In the genomic region with DNA sequence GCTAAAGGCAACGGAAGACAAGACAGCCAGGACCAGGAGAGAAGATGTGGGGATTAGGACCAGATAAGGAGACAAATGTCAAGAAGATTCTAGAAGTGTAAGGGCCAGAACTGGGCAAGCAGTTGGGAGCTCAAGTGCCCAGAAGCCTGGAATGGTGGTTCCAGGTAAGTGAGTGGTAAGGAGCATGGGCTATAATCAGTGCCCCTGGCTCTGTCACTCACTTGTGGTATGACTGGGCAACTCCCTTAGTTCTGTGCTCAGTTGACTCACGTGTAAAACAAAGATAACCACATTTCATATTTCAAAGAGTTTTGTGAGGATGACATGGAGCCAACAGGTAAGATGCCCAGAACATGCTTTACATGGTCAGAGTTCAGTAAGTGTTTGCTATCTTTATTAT, we compare ENCODE assay signal across 15 cellular contexts. TPM values are rescaled to one million over a fixed set of nuclear protein-coding genes. Genes with fewer than 3 reads are reported as not detected.
A peak's percentile ranks its signal among the peaks of the same experiment; 100 is the strongest.
DNase-seq lines count a peak whose midpoint lies in the region; ATAC-seq and TF ChIP-seq lines count a peak whose summit lies in the region.
"Had no signal": no experiment of that assay in that cellular context is flagged by ENCODE, and none has a peak within 500 bp of the region (broad histone marks: within the 10 kb centered on the region; RNA-seq: fewer than 3 reads in every experiment).

No MANE protein-coding gene starts in this region.

- peak; percentile 51 for DNase-seq in stimulated activated CD4-positive, alpha-beta T cell treated with anti-CD3 and anti-CD28 coated beads, Interleukin-4, amount 100 ng/mL, for 24 hours
- DNase-seq in stimulated activated CD4-positive, alpha-beta T cell treated with anti-CD3 and anti-CD28 coated beads, Interleukin-2, amount 100 ng/mL, for 24 hours, result no peak
- DNase-seq in activated T-helper 2 cell treated with anti-CD3 and anti-CD28 coated beads, Interferon-gamma antibody, Interleukin-2, Interleukin-4, amounts not matched to agents 10 μg/mL and 5 μg/mL and 100 μg/mL, durations not matched to agents 14 hours and 24 hours and 36 hours (ENCODE audit: low spot score), result no peak
- peak; percentile 44 for DNase-seq in endodermal cell
- DNase-seq in stimulated activated naive CD8-positive, alpha-beta T cell treated with anti-CD3 and anti-CD28 coated beads, Interleukin-15, amount 100 ng/mL, for 72 hours, result no peak
- no peak for DNase-seq in aorta
- DNase-seq in type B pancreatic cell (ENCODE audit: extremely low spot score, unreplicated experiment), result no peak
- DNase-seq: cortex of kidney, lower lobe of right lung, NCI-H1105, testis had no signal

- no peaks in the 10 kb centered on the region for H3K27me3 ChIP-seq in endodermal cell (ENCODE audit: control insufficient read depth, insufficient read depth, low read length, poor library complexity, severe bottlenecking)
- H3K27me3 ChIP-seq in aorta (ENCODE audit: control insufficient read depth in 1 of 2, insufficient read depth in 2 of 2, low read length in 1 of 2), result no peaks in the 10 kb centered on the region
- H3K27me3 ChIP-seq: testis had no signal

- 84 to 100% methylated on average over 1 to 2 of the region's 2 CpGs for WGBS in endodermal cell (ENCODE audit: insufficient coverage in 1 of 2, insufficient read length in 1 of 2), 2 experiments
- 71 to 82% methylated on average over 2 of the region's 2 CpGs for WGBS in aorta, 2 donors

- TF ChIP-seq CTCF in endodermal cell (conservative IDR thresholded peaks at IDR 0.05) (no peak), type B pancreatic cell (conservative IDR thresholded peaks at IDR 0.05) (no peak)

- H3K9me3 Mint-ChIP-seq in activated T-helper 2 cell treated with anti-CD3 and anti-CD28 coated beads, Interferon-gamma antibody, Interleukin-2, Interleukin-4, amounts not matched to agents 10 μg/mL and 5 μg/mL and 100 μg/mL, durations not matched to agents 14 hours and 24 hours and 36 hours, result no peaks in the 10 kb centered on the region
- H3K9me3 Mint-ChIP-seq in endodermal cell (peaks cover 7% of the 10 kb centered on the region), type B pancreatic cell (no peaks in the 10 kb centered on the region)
- no peaks in the 10 kb centered on the region for H3K9me3 Mint-ChIP-seq in stimulated activated naive CD8-positive, alpha-beta T cell treated with anti-CD3 and anti-CD28 coated beads, Interleukin-15, amount 100 ng/mL, for 72 hours
- H3K9me3 Mint-ChIP-seq: nephron had no signal

- H3K9me3 ChIP-seq in endodermal cell (ENCODE audit: control insufficient read depth, low read length), result no peaks in the 10 kb centered on the region
- no peaks in the 10 kb centered on the region for H3K9me3 ChIP-seq in aorta (ENCODE audit: control insufficient read depth, low read length)
- H3K9me3 ChIP-seq: lower lobe of right lung, testis had no signal

- no peak overlapping the region for H3K9ac ChIP-seq in endodermal cell (ENCODE audit: extremely low read depth, low read length, poor library complexity, severe bottlenecking)
- H3K9ac ChIP-seq: KMS-11 had no signal

- no peak overlapping the region for H3K4me3 Mint-ChIP-seq in activated T-helper 2 cell treated with anti-CD3 and anti-CD28 coated beads, Interferon-gamma antibody, Interleukin-2, Interleukin-4, amounts not matched to agents 10 μg/mL and 5 μg/mL and 100 μg/mL, durations not matched to agents 14 hours and 24 hours and 36 hours (ENCODE audit: low read depth)
- H3K4me3 Mint-ChIP-seq in endodermal cell, result no peak overlapping the region
- peak overlapping the region; percentile 33 to 38 for H3K4me3 Mint-ChIP-seq in stimulated activated naive CD8-positive, alpha-beta T cell treated with anti-CD3 and anti-CD28 coated beads, Interleukin-15, amount 100 ng/mL, for 72 hours
- no peak overlapping the region for H3K4me3 Mint-ChIP-seq in type B pancreatic cell
- H3K4me3 Mint-ChIP-seq: nephron had no signal

- H3K36me3 ChIP-seq in endodermal cell (ENCODE audit: control insufficient read depth, insufficient read depth, low read length), result peaks cover 14% of the 10 kb centered on the region
- no peaks in the 10 kb centered on the region for H3K36me3 ChIP-seq in aorta (ENCODE audit: control insufficient read depth in 1 of 2, insufficient read depth in 2 of 2, low read length in 1 of 2)

- peaks cover 37% of the 10 kb centered on the region for H3K4me1 Mint-ChIP-seq in activated T-helper 2 cell treated with anti-CD3 and anti-CD28 coated beads, Interferon-gamma antibody, Interleukin-2, Interleukin-4, amounts not matched to agents 10 μg/mL and 5 μg/mL and 100 μg/mL, durations not matched to agents 14 hours and 24 hours and 36 hours (ENCODE audit: low read depth)
- H3K4me1 Mint-ChIP-seq in endodermal cell, result peaks cover 38% of the 10 kb centered on the region
- H3K4me1 Mint-ChIP-seq in stimulated activated naive CD8-positive, alpha-beta T cell treated with anti-CD3 and anti-CD28 coated beads, Interleukin-15, amount 100 ng/mL, for 72 hours, result peaks cover 57% of the 10 kb centered on the region
- peaks cover 32% of the 10 kb centered on the region for H3K4me1 Mint-ChIP-seq in type B pancreatic cell (ENCODE audit: unreplicated experiment)

- no peak overlapping the region for H3K4me3 ChIP-seq in endodermal cell (ENCODE audit: low read length)
- no peak overlapping the region for H3K4me3 ChIP-seq in aorta (ENCODE audit: low read length in 2 of 2)
- H3K4me3 ChIP-seq: lower lobe of right lung, testis had no signal

- intact Hi-C loops in activated T-helper 2 cell treated with anti-CD3 and anti-CD28 coated beads, Interferon-gamma antibody, Interleukin-2, Interleukin-4, amounts not matched to agents 10 μg/mL and 5 μg/mL and 100 μg/mL, durations not matched to agents 14 hours and 24 hours and 36 hours (cut with micrococcal nuclease), result no loop called here
- intact Hi-C loops in aorta (cut with DNase I), result no loop called here

- ATAC-seq in stimulated activated naive CD8-positive, alpha-beta T cell treated with anti-CD3 and anti-CD28 coated beads, Interleukin-15, amount 100 ng/mL, for 72 hours, result peak; percentile 57
- ATAC-seq in aorta (ENCODE audit: low FRiP score), result no peak
- no peak for ATAC-seq in GM18517 (IDR thresholded peaks at IDR 0.05; ENCODE audit: unreplicated experiment)
- ATAC-seq: lower lobe of right lung, SK-N-SH treated with all-trans-retinoic acid at 6 μM for 48 hours had no signal

- peak overlapping the region; percentile 40 for H3K27ac Mint-ChIP-seq in activated T-helper 2 cell treated with anti-CD3 and anti-CD28 coated beads, Interferon-gamma antibody, Interleukin-2, Interleukin-4, amounts not matched to agents 10 μg/mL and 5 μg/mL and 100 μg/mL, durations not matched to agents 14 hours and 24 hours and 36 hours
- H3K27ac Mint-ChIP-seq in endodermal cell (peak overlapping the region; percentile 1), type B pancreatic cell (no peak overlapping the region)
- H3K27ac Mint-ChIP-seq in stimulated activated naive CD8-positive, alpha-beta T cell treated with anti-CD3 and anti-CD28 coated beads, Interleukin-15, amount 100 ng/mL, for 72 hours, result peak overlapping the region in 1 of 2 donors; percentile 79
- H3K27ac Mint-ChIP-seq: nephron had no signal

- peaks cover 22% of the 10 kb centered on the region for H3K36me3 Mint-ChIP-seq in activated T-helper 2 cell treated with anti-CD3 and anti-CD28 coated beads, Interferon-gamma antibody, Interleukin-2, Interleukin-4, amounts not matched to agents 10 μg/mL and 5 μg/mL and 100 μg/mL, durations not matched to agents 14 hours and 24 hours and 36 hours (ENCODE audit: low read depth)
- H3K36me3 Mint-ChIP-seq in endodermal cell (ENCODE audit: low read depth) (peaks cover 18% of the 10 kb centered on the region), type B pancreatic cell (peaks cover 9% of the 10 kb centered on the region)

- H3K4me1 ChIP-seq in endodermal cell (ENCODE audit: control insufficient read depth, insufficient read depth, low read length), result peaks cover 7% of the 10 kb centered on the region
- no peaks in the 10 kb centered on the region for H3K4me1 ChIP-seq in aorta (ENCODE audit: control insufficient read depth in 1 of 2, insufficient read depth in 2 of 2, low read length in 2 of 2)
- H3K4me1 ChIP-seq: lower lobe of right lung had no signal

- no peak overlapping the region for H3K27ac ChIP-seq in endodermal cell (ENCODE audit: low read depth, low read length)
- no peak overlapping the region for H3K27ac ChIP-seq in aorta (ENCODE audit: low read depth in 1 of 2, low read length in 2 of 2)
- H3K27ac ChIP-seq: KMS-11, lower lobe of right lung, testis had no signal

- no peaks in the 10 kb centered on the region for H3K27me3 Mint-ChIP-seq in activated T-helper 2 cell treated with anti-CD3 and anti-CD28 coated beads, Interferon-gamma antibody, Interleukin-2, Interleukin-4, amounts not matched to agents 10 μg/mL and 5 μg/mL and 100 μg/mL, durations not matched to agents 14 hours and 24 hours and 36 hours (ENCODE audit: low read depth)
- no peaks in the 10 kb centered on the region for H3K27me3 Mint-ChIP-seq in endodermal cell (ENCODE audit: insufficient read depth)
- no peaks in the 10 kb centered on the region for H3K27me3 Mint-ChIP-seq in stimulated activated naive CD8-positive, alpha-beta T cell treated with anti-CD3 and anti-CD28 coated beads, Interleukin-15, amount 100 ng/mL, for 72 hours
- H3K27me3 Mint-ChIP-seq in type B pancreatic cell, result no peaks in the 10 kb centered on the region

RNA-seq across cellular contexts. Expression of gene CCDC167, which starts 11.2 kb away (rescaled TPM):
- total RNA-seq in activated T-helper 2 cell treated with anti-CD3 and anti-CD28 coated beads, Interferon-gamma antibody, Interleukin-2, Interleukin-4, amounts not matched to agents 10 μg/mL and 5 μg/mL and 100 μg/mL, durations not matched to agents 14 hours and 24 hours and 36 hours, result 69.8 and 76.9 TPM in 2 replicates
- total RNA-seq in endodermal cell (10 to 100 TPM; 60.4 to 66.1 TPM), aorta (10 to 100 TPM; 11.5 to 13.9 TPM), type B pancreatic cell (ENCODE audit: low replicate concordance) (28.1 and 38.3 TPM in 2 replicates)
- polyA plus RNA-seq in endodermal cell (2013, experiment 1 of 2), result 65.2 TPM
- 71.0 TPM for polyA plus RNA-seq in endodermal cell (2013, experiment 2 of 2)
- polyA plus RNA-seq in aorta, result 10 to 100 TPM; 15.8 to 34.1 TPM

RNA-seq across cellular contexts. Expression of gene CMTR1, which starts 55.4 kb away (rescaled TPM):
- total RNA-seq in activated T-helper 2 cell treated with anti-CD3 and anti-CD28 coated beads, Interferon-gamma antibody, Interleukin-2, Interleukin-4, amounts not matched to agents 10 μg/mL and 5 μg/mL and 100 μg/mL, durations not matched to agents 14 hours and 24 hours and 36 hours, result 51.8 and 55.6 TPM in 2 replicates
- total RNA-seq in endodermal cell (10 to 100 TPM; 62.0 to 91.6 TPM), aorta (10 to 100 TPM; 31.5 to 43.1 TPM), type B pancreatic cell (ENCODE audit: low replicate concordance) (37.8 and 53.0 TPM in 2 replicates)
- polyA plus RNA-seq in endodermal cell (2013, experiment 1 of 2), result 42.5 TPM
- 40.7 TPM for polyA plus RNA-seq in endodermal cell (2013, experiment 2 of 2)
- polyA plus RNA-seq in aorta, result 10 to 100 TPM in 1 of 2 donors, 1 to 10 TPM in 1; 7.8 to 33.8 TPM

Comparison
In these comparisons a context has a peak if more than half of its experiments do, and no peak if none do; other contexts are left out.
1. DNase-seq: peak in stimulated activated CD4-positive, alpha-beta T cell treated with anti-CD3 and anti-CD28 coated beads, Interleukin-4, amount 100 ng/mL, for 24 hours (single experiment) and endodermal cell (single experiment); none in stimulated activated CD4-positive, alpha-beta T cell treated with anti-CD3 and anti-CD28 coated beads, Interleukin-2, amount 100 ng/mL, for 24 hours (0 of 2), activated T-helper 2 cell treated with anti-CD3 and anti-CD28 coated beads, Interferon-gamma antibody, Interleukin-2, Interleukin-4, amounts not matched to agents 10 μg/mL and 5 μg/mL and 100 μg/mL, durations not matched to agents 14 hours and 24 hours and 36 hours (single experiment), stimulated activated naive CD8-positive, alpha-beta T cell treated with anti-CD3 and anti-CD28 coated beads, Interleukin-15, amount 100 ng/mL, for 72 hours (0 of 2), aorta (0 of 2) and type B pancreatic cell (single experiment).
2. H3K4me3 Mint-ChIP-seq: peak in stimulated activated naive CD8-positive, alpha-beta T cell treated with anti-CD3 and anti-CD28 coated beads, Interleukin-15, amount 100 ng/mL, for 72 hours (2 of 2); none in activated T-helper 2 cell treated with anti-CD3 and anti-CD28 coated beads, Interferon-gamma antibody, Interleukin-2, Interleukin-4, amounts not matched to agents 10 μg/mL and 5 μg/mL and 100 μg/mL, durations not matched to agents 14 hours and 24 hours and 36 hours (single experiment), endodermal cell (single experiment) and type B pancreatic cell (single experiment).